In the genomic region with DNA sequence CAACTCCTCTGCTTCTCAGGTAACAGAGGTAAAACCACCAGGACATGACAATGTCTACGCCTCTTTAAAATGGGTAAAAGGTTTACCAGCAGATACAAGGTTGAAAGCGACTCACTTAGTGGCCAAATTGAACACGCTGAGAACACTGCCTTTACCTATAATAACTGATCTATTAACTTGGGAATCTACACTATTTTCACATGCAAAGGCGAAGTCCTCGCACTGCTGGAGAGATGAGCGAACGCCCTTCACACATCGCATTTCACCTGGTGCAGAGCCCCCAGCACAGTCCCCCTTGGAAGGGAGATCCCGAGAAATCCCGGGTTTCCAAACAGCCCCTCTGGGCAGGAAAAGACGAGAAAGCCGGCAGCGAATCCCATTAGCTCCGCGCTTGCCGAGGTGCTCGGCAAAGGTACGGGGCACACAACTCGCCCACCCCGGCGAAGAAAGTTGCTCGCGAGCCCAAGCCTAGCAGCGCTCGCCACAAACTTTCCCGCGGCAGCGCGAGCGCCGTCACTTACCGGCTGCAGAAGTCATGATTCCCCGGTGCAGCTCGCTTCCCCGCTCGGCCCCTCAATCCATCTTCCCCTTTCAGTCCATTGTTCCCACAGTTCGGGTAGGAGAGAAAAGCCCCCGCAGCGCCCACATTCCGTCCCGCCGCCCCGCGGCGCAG, we compare ENCODE assay signal across 8 cellular contexts. TPM values are rescaled to one million over a fixed set of nuclear protein-coding genes. Genes with fewer than 3 reads are reported as not detected.
DNase-seq lines count a peak whose midpoint lies in the region; ATAC-seq and TF ChIP-seq lines count a peak whose summit lies in the region.

No MANE protein-coding gene starts in this region.

- peak; percentile 27 for ATAC-seq in GM19452 (IDR thresholded peaks at IDR 0.05; ENCODE audit: unreplicated experiment)
- peak; percentile 18 for ATAC-seq in HG03460 (IDR thresholded peaks at IDR 0.05; ENCODE audit: unreplicated experiment)
- peak; percentile 26 to 38 (median 29) for ATAC-seq in T-cell (replicated peaks in 1 of 4)

- TF ChIP-seq CTCF in fibroblast of the aortic adventitia (IDR thresholded peaks at IDR 0.05; ENCODE audit: insufficient read depth, low read length) (no peak), osteoblast (IDR thresholded peaks at IDR 0.05; ENCODE audit: extremely low read depth, low read depth, low read length) (no peak)

- H4K20me1 ChIP-seq in osteoblast (ENCODE audit: insufficient read depth, low read length), result peaks cover 4% of the 10 kb centered on the region

- peaks cover 89% of the 10 kb centered on the region for H3K79me2 ChIP-seq in osteoblast (ENCODE audit: insufficient read depth, low read length)

- peak overlapping the region; percentile 85 for H2AFZ ChIP-seq in osteoblast (ENCODE audit: low read length)

- POLR2A ChIA-PET in T-cell (lab: Charles Lee), result interaction anchor here (0.5 to 1.2 kb wide), 7 partner anchors 9 to 253 kb away, joined by 3 to 10 read pairs (median 7); a partner anchor contains a TSS

- H3K36me3 Mint-ChIP-seq in T-cell, result no peaks in the 10 kb centered on the region

- peak overlapping the region; percentile 82 for H3K4me3 ChIP-seq in fibroblast of the aortic adventitia (ENCODE audit: low read depth, low read length)
- H3K4me3 ChIP-seq in osteoblast (ENCODE audit: insufficient read depth, low read length), result peak overlapping the region; percentile 96

- CTCF ChIA-PET in T-cell (lab: Charles Lee), result interaction anchor here in 1 of 2 donors (0.6 to 2.7 kb wide), 8 partner anchors 100 to 831 kb away, joined by 4 to 9 read pairs (median 4); a partner anchor contains a TSS

- DNase-seq in DMS114 treated with DMSO at 0.1 percent for 48 hours (lab: John Stamatoyannopoulos, UW; ENCODE audit: unreplicated experiment) (peak; percentile 55), T-cell (peak in 2 of 34 experiments; percentile 2), fibroblast of the aortic adventitia (ENCODE audit: low read depth) (no peak), osteoblast (ENCODE audit: insufficient read length, low spot score, missing footprints) (no peak), GM19240 (ENCODE audit: insufficient read length, low spot score) (no peak), dedifferentiated amniotic fluid mesenchymal stem cell (ENCODE audit: extremely low spot score) (no peak)

- no peaks in the 10 kb centered on the region for H3K9me3 Mint-ChIP-seq in T-cell

- H3K4me1 ChIP-seq in osteoblast (ENCODE audit: insufficient read depth, low read length), result peaks cover 28% of the 10 kb centered on the region

- H3K4me3 Mint-ChIP-seq in T-cell, result peak overlapping the region; percentile 88 to 100 (median 98)

- H3K4me2 ChIP-seq in osteoblast (ENCODE audit: insufficient read depth, low read length), result peak overlapping the region; percentile 93

- no peaks in the 10 kb centered on the region for H3K36me3 ChIP-seq in osteoblast (ENCODE audit: insufficient read depth, low read length)

- H3K4me1 Mint-ChIP-seq in T-cell, result peaks cover 33 to 37% (median 36%) of the 10 kb centered on the region in 3 donors

- H3K27me3 Mint-ChIP-seq in T-cell, result no peaks in the 10 kb centered on the region

- peak overlapping the region; percentile 75 to 95 for H3K27ac Mint-ChIP-seq in T-cell

- H3K27me3 ChIP-seq in osteoblast (ENCODE audit: insufficient read depth, low read length), result no peaks in the 10 kb centered on the region

- no peaks in the 10 kb centered on the region for H3K9me3 ChIP-seq in osteoblast (ENCODE audit: low read depth, low read length)

- peak overlapping the region; percentile 95 for H3K27ac ChIP-seq in osteoblast (ENCODE audit: low read depth, low read length)

RNA-seq across cellular contexts. Expression of a gene that starts 0.4 kb away (rescaled TPM):
- total RNA-seq in T-cell (1 to 10 TPM in 2 of 5 donors, under 1 TPM in 3; 0.55 to 1.9 (median 0.70) TPM), fibroblast of the aortic adventitia (ENCODE audit: low replicate concordance) (12.5 and 13.1 TPM in 2 replicates), osteoblast (11.9 and 14.4 TPM in 2 replicates)

RNA-seq across cellular contexts. Expression of a gene that starts 0.8 kb away (rescaled TPM):
- total RNA-seq in T-cell, result 10 to 100 TPM; 27.0 to 48.9 (median 36.8) TPM
- total RNA-seq in fibroblast of the aortic adventitia (ENCODE audit: low replicate concordance), result 31.4 and 98.6 TPM in 2 replicates
- 77.1 and 86.3 TPM in 2 replicates for total RNA-seq in osteoblast
